Comparison of ENCODE assay signal across 8 cellular contexts in the genomic region with DNA sequence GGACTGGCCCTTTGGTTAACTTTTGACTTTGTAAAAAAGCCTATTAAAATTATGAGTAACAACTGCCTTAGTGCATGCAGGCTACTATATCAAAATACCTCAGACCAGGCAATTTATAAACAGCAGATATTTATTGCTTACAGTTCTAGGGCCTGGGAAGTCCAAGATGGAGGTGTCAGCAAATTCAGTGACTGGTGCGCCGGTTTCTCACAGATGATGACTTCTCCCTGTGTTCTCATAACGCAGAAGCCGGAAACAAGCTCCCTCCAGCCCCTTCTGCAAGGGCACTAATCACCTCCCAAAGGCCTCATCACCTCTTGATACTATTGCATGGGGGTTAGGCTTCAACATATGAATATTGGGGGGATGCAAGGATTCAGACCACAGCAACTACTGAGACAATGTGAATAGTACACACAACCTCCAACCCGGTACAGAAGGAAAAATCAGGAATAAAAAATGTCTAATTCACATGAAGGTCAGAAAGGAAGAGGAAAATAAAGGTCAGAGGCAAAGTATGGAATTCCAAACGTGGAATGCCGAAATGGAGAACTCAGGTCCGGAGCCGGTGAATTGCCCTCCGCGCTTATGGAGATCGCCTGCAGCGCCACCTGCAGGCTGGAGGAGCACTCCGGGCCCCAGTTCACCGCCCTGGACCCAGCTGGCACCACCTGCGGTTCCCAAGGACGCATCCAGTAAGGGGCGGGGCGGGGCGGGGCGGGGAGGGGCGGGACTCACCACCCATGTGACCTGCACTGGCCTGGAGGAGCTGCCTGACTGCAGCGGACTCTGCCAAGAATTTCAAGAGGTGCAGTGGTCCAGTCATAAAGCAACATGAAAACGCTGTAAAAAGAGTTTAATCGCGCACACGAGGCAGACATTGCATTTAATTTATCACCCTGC.
DNase-seq lines count a peak whose midpoint lies in the region; ATAC-seq and TF ChIP-seq lines count a peak whose summit lies in the region.

No MANE protein-coding gene starts in this region.

- H3K9me3 ChIP-seq in HUES48 (ENCODE audit: control insufficient read depth, insufficient read depth, low read length) = peaks cover 9% of the 10 kb centered on the region

- no peaks in the 10 kb centered on the region for H3K36me3 Mint-ChIP-seq in activated CD8-positive, alpha-beta T cell treated with anti-CD3 and anti-CD28 coated beads for 36 hours (ENCODE audit: low read depth)
- peaks cover 4 to 7% (median 6%) of the 10 kb centered on the region in 3 donors for H3K36me3 Mint-ChIP-seq in immature natural killer cell

- no peaks in the 10 kb centered on the region for H3K36me3 ChIP-seq in HUES48 (ENCODE audit: control insufficient read depth, insufficient read depth, low read length)

- CTCF ChIA-PET in activated CD8-positive, alpha-beta T cell treated with anti-CD3 and anti-CD28 coated beads for 36 hours (lab: Charles Lee) = interaction anchor here (0.9 to 1.8 kb wide), 2 partner anchors 10 to 57 kb away, joined by 3 to 5 read pairs; no protein-coding TSS in a partner anchor

- peaks cover 12% of the 10 kb centered on the region for H3K27me3 Mint-ChIP-seq in activated CD8-positive, alpha-beta T cell treated with anti-CD3 and anti-CD28 coated beads for 36 hours
- H3K27me3 Mint-ChIP-seq in immature natural killer cell (ENCODE audit: low read depth in 3 of 3) = peaks cover 4 to 29% (median 7%) of the 10 kb centered on the region in 3 donors

- H3K27me3 ChIP-seq in HUES48 (ENCODE audit: control insufficient read depth, insufficient read depth, low read length) = no peaks in the 10 kb centered on the region

- ATAC-seq in activated CD8-positive, alpha-beta T cell treated with anti-CD3 and anti-CD28 coated beads for 36 hours = peak; percentile 78
- no peak for ATAC-seq in HG03354 (IDR thresholded peaks at IDR 0.05; ENCODE audit: poor library complexity, severe bottlenecking, unreplicated experiment)
- no peak for ATAC-seq in GM19452 (IDR thresholded peaks at IDR 0.05; ENCODE audit: unreplicated experiment)

- no peak overlapping the region for H3K4me3 Mint-ChIP-seq in activated CD8-positive, alpha-beta T cell treated with anti-CD3 and anti-CD28 coated beads for 36 hours
- no peak overlapping the region for H3K4me3 Mint-ChIP-seq in immature natural killer cell

- H3K27ac ChIP-seq in HUES48 (ENCODE audit: low read depth, low read length) = no peak overlapping the region

- peak; percentile 59 for TF ChIP-seq CTCF in activated CD8-positive, alpha-beta T cell treated with anti-CD3 and anti-CD28 coated beads for 36 hours (IDR thresholded peaks at IDR 0.05)

- peaks cover 5% of the 10 kb centered on the region; the same call in 1 of the 2 replicates for H3K4me1 ChIP-seq in HUES48 (ENCODE audit: control insufficient read depth, insufficient read depth, low read length)

- H3K27ac Mint-ChIP-seq in activated CD8-positive, alpha-beta T cell treated with anti-CD3 and anti-CD28 coated beads for 36 hours = no peak overlapping the region
- H3K27ac Mint-ChIP-seq in immature natural killer cell = no peak overlapping the region

- POLR2A ChIA-PET in activated CD8-positive, alpha-beta T cell treated with anti-CD3 and anti-CD28 coated beads for 36 hours (lab: Charles Lee) = interaction anchor here (0.7 kb wide), 1 partner anchor 20 kb away, joined by 3 read pairs; no protein-coding TSS in a partner anchor

- H3K4me1 Mint-ChIP-seq in activated CD8-positive, alpha-beta T cell treated with anti-CD3 and anti-CD28 coated beads for 36 hours (ENCODE audit: low read depth) = no peaks in the 10 kb centered on the region
- no peaks in the 10 kb centered on the region for H3K4me1 Mint-ChIP-seq in immature natural killer cell

- no peak overlapping the region for H3K9ac ChIP-seq in HUES48 (ENCODE audit: low read depth, low read length)

- DNase-seq in COLO668 (lab: John Stamatoyannopoulos, UW; ENCODE audit: unreplicated experiment) (peak; percentile 36), islet precursor cell (peak; percentile 91), NCI-H2227 treated with DMSO at 0.1 percent for 48 hours (lab: John Stamatoyannopoulos, UW) (no peak), immature natural killer cell (no peak)
- peak; percentile 59 for DNase-seq in activated CD8-positive, alpha-beta T cell treated with anti-CD3 and anti-CD28 coated beads for 36 hours

- peaks cover 12% of the 10 kb centered on the region for H3K9me3 Mint-ChIP-seq in activated CD8-positive, alpha-beta T cell treated with anti-CD3 and anti-CD28 coated beads for 36 hours
- H3K9me3 Mint-ChIP-seq in immature natural killer cell = peaks cover 7 to 18% (median 8%) of the 10 kb centered on the region in 6 donors

- intact Hi-C loops in activated CD8-positive, alpha-beta T cell treated with anti-CD3 and anti-CD28 coated beads for 36 hours (cut with micrococcal nuclease) = no loop called here

- H3K4me3 ChIP-seq in HUES48 (ENCODE audit: low read depth, low read length) = peak overlapping the region; percentile 52

Comparison
In these comparisons a context has a peak if more than half of its experiments do, and no peak if none do; other contexts are left out.
1. DNase-seq: peak in COLO668 (single experiment), activated CD8-positive, alpha-beta T cell treated with anti-CD3 and anti-CD28 coated beads for 36 hours (single experiment) and islet precursor cell (single experiment); none in NCI-H2227 treated with DMSO at 0.1 percent for 48 hours (single experiment) and immature natural killer cell (0 of 3).